Comparison of ENCODE assay signal across 1 cellular context in genomic region chr12:57430931-57431566, GRCh38.
A peak's percentile ranks its signal among the peaks of the same experiment; 100 is the strongest.
TF ChIP-seq lines count a peak whose summit lies in the region.

Gene R3HDM2 (minus strand): TSS chr12:57431043. CDS start chr12:57310428, 120,615 bp downstream.

TF ChIP-seq in K562, 482 proteins besides CTCF, POLR2A, EP300 and RAD21 (continued from another document and continues in another):
- TF ChIP-seq MXD1 (CRISPR knock-in tag; IDR thresholded peaks at IDR 0.05; ENCODE audit: borderline replicate concordance, poor library complexity, severe bottlenecking) = no peak
- TF ChIP-seq IRF1 (CRISPR knock-in tag; IDR thresholded peaks at IDR 0.05; ENCODE audit: borderline replicate concordance) = peak; percentile 83; the same call in 1 of the 2 replicates
- no peak for TF ChIP-seq ZZZ3 (IDR thresholded peaks at IDR 0.05)
- no peak for TF ChIP-seq MYBL2 (IDR thresholded peaks at IDR 0.05; ENCODE audit: low read depth)
- no peak for TF ChIP-seq MYBL2 (CRISPR knock-in tag; IDR thresholded peaks at IDR 0.05; ENCODE audit: borderline replicate concordance)
- TF ChIP-seq ZNF780A (CRISPR knock-in tag; IDR thresholded peaks at IDR 0.05) = no peak
- TF ChIP-seq SNIP1 (IDR thresholded peaks at IDR 0.05; ENCODE audit: low read depth) = no peak
- peak; percentile 18 to 50; a peak in 2 of 4 replicates for TF ChIP-seq FOXK2 (conservative IDR thresholded peaks at IDR 0.05 in 1 of 2, IDR thresholded peaks at IDR 0.05 in 1 of 2; ENCODE audit: low read depth in 2 of 2)
- TF ChIP-seq HDAC1 (IDR thresholded peaks at IDR 0.05) = peak in 1 of 2 experiments; percentile 73; a peak in 1 of 4 replicates
- TF ChIP-seq ZFP30 (CRISPR knock-in tag; IDR thresholded peaks at IDR 0.05; ENCODE audit: borderline replicate concordance) = no peak
- no peak for TF ChIP-seq ZNF75A (CRISPR knock-in tag; IDR thresholded peaks at IDR 0.05)
- no peak for TF ChIP-seq CTCFL (IDR thresholded peaks at IDR 0.05; ENCODE audit: borderline replicate concordance, insufficient read depth, low read depth, low read length, poor library complexity, severe bottlenecking)
- TF ChIP-seq RB1 (IDR thresholded peaks at IDR 0.05; ENCODE audit: low read depth) = peak; percentile 48; the same call in 1 of the 2 replicates
- TF ChIP-seq MTA2 (IDR thresholded peaks at IDR 0.05; ENCODE audit: low read depth) = no peak
- peak; percentile 88 for TF ChIP-seq E2F1 (CRISPR knock-in tag; IDR thresholded peaks at IDR 0.05)
- TF ChIP-seq RFX5 (IDR thresholded peaks at IDR 0.05; ENCODE audit: low read depth, low read length) = no peak
- 0 out of 2 replicates have a peak, but pooled peaks have one; percentile 48 for TF ChIP-seq ARID3B (CRISPR knock-in tag; IDR thresholded peaks at IDR 0.05; ENCODE audit: borderline replicate concordance)
- peak; percentile 96 for TF ChIP-seq ZNF232 (CRISPR knock-in tag; IDR thresholded peaks at IDR 0.05)
- peak; percentile 85 for TF ChIP-seq ZNF740 (CRISPR knock-in tag; IDR thresholded peaks at IDR 0.05)
- TF ChIP-seq ZNF740 (tag; IDR thresholded peaks at IDR 0.05) = no peak
- no peak for TF ChIP-seq SPI1 (IDR thresholded peaks at IDR 0.05; ENCODE audit: borderline replicate concordance, low read depth, low read length)
- TF ChIP-seq NCOA6 (IDR thresholded peaks at IDR 0.05) = peak; percentile 90
- TF ChIP-seq KDM2B (CRISPR knock-in tag; IDR thresholded peaks at IDR 0.05) = no peak
- no peak for TF ChIP-seq GTF2E2 (tag; IDR thresholded peaks at IDR 0.05)
- TF ChIP-seq RNF2 (IDR thresholded peaks at IDR 0.05) = peak; percentile 77
- TF ChIP-seq ATF7 (IDR thresholded peaks at IDR 0.05) = peak; percentile 94
- no peak for TF ChIP-seq ARID1B (IDR thresholded peaks at IDR 0.05)
- no peak for TF ChIP-seq TRIM25 (IDR thresholded peaks at IDR 0.05; ENCODE audit: borderline replicate concordance)
- no peak for TF ChIP-seq ZNF280A (IDR thresholded peaks at IDR 0.05; ENCODE audit: low read depth, partially characterized antibody)
- TF ChIP-seq MIER1 (IDR thresholded peaks at IDR 0.05; ENCODE audit: low read depth) = no peak
- peak; percentile 87 for TF ChIP-seq TAF1 (IDR thresholded peaks at IDR 0.05; ENCODE audit: control insufficient read depth, extremely low read depth, insufficient read depth, low read length, severe bottlenecking)
- TF ChIP-seq HSF4 (CRISPR knock-in tag; IDR thresholded peaks at IDR 0.05; ENCODE audit: borderline replicate concordance) = no peak
- TF ChIP-seq NFXL1 (CRISPR knock-in tag; IDR thresholded peaks at IDR 0.05) = no peak
- TF ChIP-seq IRF9 (tag; IDR thresholded peaks at IDR 0.05) = no peak
- no peak for TF ChIP-seq WHSC1 (IDR thresholded peaks at IDR 0.05; ENCODE audit: low read length)
- TF ChIP-seq CCNT2 (IDR thresholded peaks at IDR 0.05; ENCODE audit: borderline replicate concordance, extremely low read depth, insufficient read length, low read depth, low read length) = peak; percentile 89
- TF ChIP-seq ZFP91 (CRISPR knock-in tag; IDR thresholded peaks at IDR 0.05) = 0 out of 2 replicates have a peak, but pooled peaks have one; percentile 76
- TF ChIP-seq ZNF133 (CRISPR knock-in tag; IDR thresholded peaks at IDR 0.05) = no peak
- TF ChIP-seq TFAP4 (CRISPR knock-in tag; IDR thresholded peaks at IDR 0.05; ENCODE audit: borderline replicate concordance) = peak; percentile 83; the same call in 1 of the 2 replicates
- no peak for TF ChIP-seq CLOCK (CRISPR knock-in tag; IDR thresholded peaks at IDR 0.05; ENCODE audit: borderline replicate concordance)
- no peak for TF ChIP-seq SAFB2 (IDR thresholded peaks at IDR 0.05; ENCODE audit: borderline replicate concordance, low read depth, low read length, severe bottlenecking)
- TF ChIP-seq SMARCA5 (IDR thresholded peaks at IDR 0.05) = no peak
- no peak for TF ChIP-seq GTF2A2 (tag; IDR thresholded peaks at IDR 0.05)
- no peak for TF ChIP-seq HOXB6 (CRISPR knock-in tag; IDR thresholded peaks at IDR 0.05; ENCODE audit: borderline replicate concordance)
- TF ChIP-seq SNAPC5 (CRISPR knock-in tag; IDR thresholded peaks at IDR 0.05) = no peak
- TF ChIP-seq SRSF7 (optimal IDR thresholded peaks at IDR 0.05; ENCODE audit: low read depth, low read length) = no peak
- TF ChIP-seq CREM (IDR thresholded peaks at IDR 0.05; ENCODE audit: low read depth) = peak; percentile 97
- no peak for TF ChIP-seq HDAC3 (IDR thresholded peaks at IDR 0.05; ENCODE audit: borderline replicate concordance, partially characterized antibody)
- no peak for TF ChIP-seq PCBP2 (IDR thresholded peaks at IDR 0.05; ENCODE audit: low read depth, low read length, poor library complexity, severe bottlenecking)
- TF ChIP-seq DDX20 (tag; IDR thresholded peaks at IDR 0.05; ENCODE audit: low read depth) = no peak
- TF ChIP-seq SETDB1 (IDR thresholded peaks at IDR 0.05; ENCODE audit: low read length) = peak; percentile 44
